In genomic region chr2:196487426-196487825, GRCh38 we compare ENCODE assay signal across 20 cellular contexts.
DNase-seq lines count a peak whose midpoint lies in the region; ATAC-seq and TF ChIP-seq lines count a peak whose summit lies in the region.
"Had no signal": no experiment of that assay in that cellular context is flagged by ENCODE, and none has a peak within 500 bp of the region (broad histone marks: within the 10 kb centered on the region; RNA-seq: fewer than 3 reads in every experiment).

No MANE protein-coding gene starts in this region.

- no peaks in the 10 kb centered on the region for H3K9me3 ChIP-seq in adipocyte (ENCODE audit: control insufficient read depth, low read length)
- no peaks in the 10 kb centered on the region for H3K9me3 ChIP-seq in heart left ventricle
- no peaks in the 10 kb centered on the region for H3K9me3 ChIP-seq in skeletal muscle satellite cell (replicated peaks; ENCODE audit: low read length)
- no peaks in the 10 kb centered on the region for H3K9me3 ChIP-seq in SJCRH30 (replicated peaks)
- H3K9me3 ChIP-seq: ovary, sigmoid colon, tibial artery had no signal

- H3K27me3 ChIP-seq in adipocyte (replicated peaks; ENCODE audit: control insufficient read depth, insufficient read depth, low read length) (no peaks in the 10 kb centered on the region), heart left ventricle (no peaks in the 10 kb centered on the region), skeletal muscle satellite cell (ENCODE audit: control insufficient read depth, insufficient read depth, low read length) (no peaks in the 10 kb centered on the region), SJCRH30 (no peaks in the 10 kb centered on the region)
- H3K27me3 ChIP-seq: ovary, sigmoid colon, tibial artery had no signal

- H3K4me3 ChIP-seq in adipocyte (ENCODE audit: low read length) (no peak overlapping the region), heart left ventricle (no peak overlapping the region), skeletal muscle satellite cell (ENCODE audit: low read length) (no peak overlapping the region), SJCRH30 (no peak overlapping the region)
- H3K4me3 ChIP-seq: ovary, sigmoid colon, tibial artery had no signal

- H3K27ac ChIP-seq in heart left ventricle: peak overlapping the region in 1 of 12 donors; percentile 0
- H3K27ac ChIP-seq in SJCRH30: no peak overlapping the region
- no peak overlapping the region for H3K27ac ChIP-seq in caudate nucleus (ENCODE audit: low read depth, low read length)
- H3K27ac ChIP-seq: HL-60, ovary, sigmoid colon, tibial artery had no signal

- H3K4me1 ChIP-seq in adipocyte (ENCODE audit: control insufficient read depth, insufficient read depth, low read length): peaks cover 41% of the 10 kb centered on the region
- H3K4me1 ChIP-seq in heart left ventricle: peaks cover 0 to 25% (median 0%) of the 10 kb centered on the region in 12 donors
- H3K4me1 ChIP-seq in skeletal muscle satellite cell (ENCODE audit: control insufficient read depth, insufficient read depth, low read length): peaks cover 14% of the 10 kb centered on the region
- H3K4me1 ChIP-seq in SJCRH30: no peaks in the 10 kb centered on the region
- H3K4me1 ChIP-seq: sigmoid colon, tibial artery had no signal

- TF ChIP-seq POLR2A in heart left ventricle (IDR thresholded peaks at IDR 0.05): no peak

- 36 to 63% (median 45%) methylated on average over 3 of the region's 3 CpGs for WGBS in heart left ventricle, 4 donors

- DNase-seq in EL: peak; percentile 6
- DNase-seq in adipocyte (ENCODE audit: low read depth): peak; percentile 71
- DNase-seq in heart left ventricle: peak in 1 of 5 donors; percentile 20
- DNase-seq in SJCRH30: no peak
- DNase-seq in NCI-H1105 treated with DMSO at 0.1 percent for 48 hours (lab: John Stamatoyannopoulos, UW): no peak
- no peak for DNase-seq in caudate nucleus (lab: John Stamatoyannopoulos, UW)
- DNase-seq: activated CD4-positive, alpha-beta T cell treated with anti-CD3 and anti-CD28 coated beads for 36 hours; AML-193; DND-41; kidney; naive B cell; NCI-H2081 treated with DMSO at 0.1 percent for 48 hours; OCI-M1; ovary; sigmoid colon; stimulated activated CD4-positive, alpha-beta T cell treated with anti-CD3 and anti-CD28 coated beads, Interleukin-2, amount 100 ng/mL, for 24 hours; stimulated activated naive B cell treated with anti-CD40 and anti-IgM and Interleukin-4, amounts not matched to agents 10 μg/mL and 1 μg/mL and 100 μg/mL, for 72 hours; tibial artery had no signal

- intact Hi-C loops in heart left ventricle (cut with DNase I): loop anchor here in 1 of 10 donors (10.0 kb wide), 1 partner anchor 107 kb away; the partner anchor contains the start of gene HECW2

- H3K36me3 ChIP-seq in adipocyte (ENCODE audit: control insufficient read depth, insufficient read depth, low read length, severe bottlenecking) (no peaks in the 10 kb centered on the region), heart left ventricle (no peaks in the 10 kb centered on the region), skeletal muscle satellite cell (ENCODE audit: insufficient read depth, low read length) (no peaks in the 10 kb centered on the region), SJCRH30 (no peaks in the 10 kb centered on the region)
- H3K36me3 ChIP-seq: ovary, sigmoid colon, tibial artery had no signal

- ATAC-seq in heart left ventricle: peak in 3 of 4 donors; percentile 22 to 45 (median 36)
- ATAC-seq: activated CD4-positive, alpha-beta T cell treated with anti-CD3 and anti-CD28 coated beads for 36 hours; stimulated activated naive B cell treated with anti-CD40 and anti-IgM and Interleukin-4, amounts not matched to agents 10 μg/mL and 1 μg/mL and 100 μg/mL, for 72 hours had no signal

- H3K4me2 ChIP-seq in skeletal muscle satellite cell (ENCODE audit: low read length): peak overlapping the region; percentile 25

- no peak for TF ChIP-seq CTCF in heart left ventricle (IDR thresholded peaks at IDR 0.05)

- H3K9ac ChIP-seq in adipocyte (ENCODE audit: low read length): no peak overlapping the region
- no peak overlapping the region for H3K9ac ChIP-seq in skeletal muscle satellite cell (ENCODE audit: low read depth, low read length)

Comparison
In these comparisons a context has a peak if more than half of its experiments do, and no peak if none do; other contexts are left out.
1. DNase-seq: peak in EL (single experiment) and adipocyte (single experiment); none in SJCRH30 (0 of 2), NCI-H1105 treated with DMSO at 0.1 percent for 48 hours (single experiment) and caudate nucleus (0 of 61).